1 cellular context compared by ENCODE assay signal in the genomic region with DNA sequence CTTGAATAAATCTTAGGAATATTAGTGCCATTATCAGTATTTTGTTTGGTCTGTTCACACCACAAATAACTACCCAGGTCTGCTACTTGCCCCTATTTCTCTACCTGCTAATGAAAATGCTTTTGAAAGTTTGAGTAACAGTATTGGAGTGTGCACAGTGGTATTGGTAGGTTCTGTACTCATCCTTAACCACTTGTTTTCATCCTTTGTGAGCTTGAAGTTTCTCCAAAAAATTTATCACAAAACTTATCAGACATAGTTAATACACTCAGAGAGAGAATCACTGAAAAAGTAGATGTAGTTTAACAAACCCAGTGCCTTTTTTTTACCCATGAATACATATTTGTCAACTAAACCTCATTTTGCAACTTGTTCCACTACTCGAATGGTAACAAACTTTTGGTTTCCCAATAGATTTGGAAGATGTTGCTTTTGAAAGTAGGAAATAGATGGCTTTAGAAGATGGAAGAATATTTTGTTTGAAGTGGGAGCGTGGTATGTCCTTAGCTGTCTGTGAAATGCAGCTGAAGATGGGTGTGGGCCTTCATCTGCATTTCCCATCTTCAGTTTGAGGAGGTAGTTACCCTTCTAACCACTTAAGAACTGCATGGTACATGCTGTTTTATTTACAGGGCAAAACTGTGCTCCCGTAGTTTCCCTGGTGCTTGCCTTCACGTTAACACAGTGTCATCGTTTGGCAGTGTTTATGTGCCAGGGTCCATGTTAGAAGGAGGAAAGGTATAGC.
TF ChIP-seq lines count a peak whose summit lies in the region.

No MANE protein-coding gene starts in this region.

TF ChIP-seq in GM12878, 131 proteins besides CTCF, POLR2A, EP300 and RAD21 (continued from another document):
- TF ChIP-seq, protein P1, sequence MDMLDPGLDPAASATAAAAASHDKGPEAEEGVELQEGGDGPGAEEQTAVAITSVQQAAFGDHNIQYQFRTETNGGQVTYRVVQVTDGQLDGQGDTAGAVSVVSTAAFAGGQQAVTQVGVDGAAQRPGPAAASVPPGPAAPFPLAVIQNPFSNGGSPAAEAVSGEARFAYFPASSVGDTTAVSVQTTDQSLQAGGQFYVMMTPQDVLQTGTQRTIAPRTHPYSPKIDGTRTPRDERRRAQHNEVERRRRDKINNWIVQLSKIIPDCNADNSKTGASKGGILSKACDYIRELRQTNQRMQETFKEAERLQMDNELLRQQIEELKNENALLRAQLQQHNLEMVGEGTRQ (IDR thresholded peaks at IDR 0.05; ENCODE audit: borderline replicate concordance, low read depth, low read length): no peak
- TF ChIP-seq, protein P2, sequence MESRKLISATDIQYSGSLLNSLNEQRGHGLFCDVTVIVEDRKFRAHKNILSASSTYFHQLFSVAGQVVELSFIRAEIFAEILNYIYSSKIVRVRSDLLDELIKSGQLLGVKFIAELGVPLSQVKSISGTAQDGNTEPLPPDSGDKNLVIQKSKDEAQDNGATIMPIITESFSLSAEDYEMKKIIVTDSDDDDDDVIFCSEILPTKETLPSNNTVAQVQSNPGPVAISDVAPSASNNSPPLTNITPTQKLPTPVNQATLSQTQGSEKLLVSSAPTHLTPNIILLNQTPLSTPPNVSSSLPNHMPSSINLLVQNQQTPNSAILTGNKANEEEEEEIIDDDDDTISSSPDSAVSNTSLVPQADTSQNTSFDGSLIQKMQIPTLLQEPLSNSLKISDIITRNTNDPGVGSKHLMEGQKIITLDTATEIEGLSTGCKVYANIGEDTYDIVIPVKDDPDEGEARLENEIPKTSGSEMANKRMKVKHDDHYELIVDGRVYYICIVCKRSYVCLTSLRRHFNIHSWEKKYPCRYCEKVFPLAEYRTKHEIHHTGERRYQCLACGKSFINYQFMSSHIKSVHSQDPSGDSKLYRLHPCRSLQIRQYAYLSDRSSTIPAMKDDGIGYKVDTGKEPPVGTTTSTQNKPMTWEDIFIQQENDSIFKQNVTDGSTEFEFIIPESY (IDR thresholded peaks at IDR 0.05): no peak
- TF ChIP-seq LARP7 (IDR thresholded peaks at IDR 0.05): no peak
- no peak for TF ChIP-seq TCF7 (IDR thresholded peaks at IDR 0.05; ENCODE audit: borderline replicate concordance)
- 0 out of 2 replicates have a peak, but pooled peaks have one; percentile 18 for TF ChIP-seq MTA3 (IDR thresholded peaks at IDR 0.05; ENCODE audit: borderline replicate concordance, low read length)
- no peak for TF ChIP-seq NFYA (IDR thresholded peaks at IDR 0.05; ENCODE audit: borderline replicate concordance, low read depth, low read length)
- TF ChIP-seq, protein P3, sequence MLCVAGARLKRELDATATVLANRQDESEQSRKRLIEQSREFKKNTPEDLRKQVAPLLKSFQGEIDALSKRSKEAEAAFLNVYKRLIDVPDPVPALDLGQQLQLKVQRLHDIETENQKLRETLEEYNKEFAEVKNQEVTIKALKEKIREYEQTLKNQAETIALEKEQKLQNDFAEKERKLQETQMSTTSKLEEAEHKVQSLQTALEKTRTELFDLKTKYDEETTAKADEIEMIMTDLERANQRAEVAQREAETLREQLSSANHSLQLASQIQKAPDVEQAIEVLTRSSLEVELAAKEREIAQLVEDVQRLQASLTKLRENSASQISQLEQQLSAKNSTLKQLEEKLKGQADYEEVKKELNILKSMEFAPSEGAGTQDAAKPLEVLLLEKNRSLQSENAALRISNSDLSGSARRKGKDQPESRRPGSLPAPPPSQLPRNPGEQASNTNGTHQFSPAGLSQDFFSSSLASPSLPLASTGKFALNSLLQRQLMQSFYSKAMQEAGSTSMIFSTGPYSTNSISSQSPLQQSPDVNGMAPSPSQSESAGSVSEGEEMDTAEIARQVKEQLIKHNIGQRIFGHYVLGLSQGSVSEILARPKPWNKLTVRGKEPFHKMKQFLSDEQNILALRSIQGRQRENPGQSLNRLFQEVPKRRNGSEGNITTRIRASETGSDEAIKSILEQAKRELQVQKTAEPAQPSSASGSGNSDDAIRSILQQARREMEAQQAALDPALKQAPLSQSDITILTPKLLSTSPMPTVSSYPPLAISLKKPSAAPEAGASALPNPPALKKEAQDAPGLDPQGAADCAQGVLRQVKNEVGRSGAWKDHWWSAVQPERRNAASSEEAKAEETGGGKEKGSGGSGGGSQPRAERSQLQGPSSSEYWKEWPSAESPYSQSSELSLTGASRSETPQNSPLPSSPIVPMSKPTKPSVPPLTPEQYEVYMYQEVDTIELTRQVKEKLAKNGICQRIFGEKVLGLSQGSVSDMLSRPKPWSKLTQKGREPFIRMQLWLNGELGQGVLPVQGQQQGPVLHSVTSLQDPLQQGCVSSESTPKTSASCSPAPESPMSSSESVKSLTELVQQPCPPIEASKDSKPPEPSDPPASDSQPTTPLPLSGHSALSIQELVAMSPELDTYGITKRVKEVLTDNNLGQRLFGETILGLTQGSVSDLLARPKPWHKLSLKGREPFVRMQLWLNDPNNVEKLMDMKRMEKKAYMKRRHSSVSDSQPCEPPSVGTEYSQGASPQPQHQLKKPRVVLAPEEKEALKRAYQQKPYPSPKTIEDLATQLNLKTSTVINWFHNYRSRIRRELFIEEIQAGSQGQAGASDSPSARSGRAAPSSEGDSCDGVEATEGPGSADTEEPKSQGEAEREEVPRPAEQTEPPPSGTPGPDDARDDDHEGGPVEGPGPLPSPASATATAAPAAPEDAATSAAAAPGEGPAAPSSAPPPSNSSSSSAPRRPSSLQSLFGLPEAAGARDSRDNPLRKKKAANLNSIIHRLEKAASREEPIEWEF (IDR thresholded peaks at IDR 0.05; ENCODE audit: insufficient replicate concordance, low read depth, low read length): peak; percentile 35
- no peak for TF ChIP-seq SRF (IDR thresholded peaks at IDR 0.05; ENCODE audit: low read depth in 2 of 2, low read length in 2 of 2)
- TF ChIP-seq, protein P4, sequence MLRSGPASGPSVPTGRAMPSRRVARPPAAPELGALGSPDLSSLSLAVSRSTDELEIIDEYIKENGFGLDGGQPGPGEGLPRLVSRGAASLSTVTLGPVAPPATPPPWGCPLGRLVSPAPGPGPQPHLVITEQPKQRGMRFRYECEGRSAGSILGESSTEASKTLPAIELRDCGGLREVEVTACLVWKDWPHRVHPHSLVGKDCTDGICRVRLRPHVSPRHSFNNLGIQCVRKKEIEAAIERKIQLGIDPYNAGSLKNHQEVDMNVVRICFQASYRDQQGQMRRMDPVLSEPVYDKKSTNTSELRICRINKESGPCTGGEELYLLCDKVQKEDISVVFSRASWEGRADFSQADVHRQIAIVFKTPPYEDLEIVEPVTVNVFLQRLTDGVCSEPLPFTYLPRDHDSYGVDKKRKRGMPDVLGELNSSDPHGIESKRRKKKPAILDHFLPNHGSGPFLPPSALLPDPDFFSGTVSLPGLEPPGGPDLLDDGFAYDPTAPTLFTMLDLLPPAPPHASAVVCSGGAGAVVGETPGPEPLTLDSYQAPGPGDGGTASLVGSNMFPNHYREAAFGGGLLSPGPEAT (IDR thresholded peaks at IDR 0.05; ENCODE audit: low read depth): no peak
- TF ChIP-seq SMARCA5 (IDR thresholded peaks at IDR 0.05): no peak
- TF ChIP-seq TCF12 (IDR thresholded peaks at IDR 0.05; ENCODE audit: low read depth, low read length): no peak
- TF ChIP-seq BCL11A (IDR thresholded peaks at IDR 0.05; ENCODE audit: low read depth, low read length): no peak
